1 cellular context compared by ENCODE assay signal in the genomic region with DNA sequence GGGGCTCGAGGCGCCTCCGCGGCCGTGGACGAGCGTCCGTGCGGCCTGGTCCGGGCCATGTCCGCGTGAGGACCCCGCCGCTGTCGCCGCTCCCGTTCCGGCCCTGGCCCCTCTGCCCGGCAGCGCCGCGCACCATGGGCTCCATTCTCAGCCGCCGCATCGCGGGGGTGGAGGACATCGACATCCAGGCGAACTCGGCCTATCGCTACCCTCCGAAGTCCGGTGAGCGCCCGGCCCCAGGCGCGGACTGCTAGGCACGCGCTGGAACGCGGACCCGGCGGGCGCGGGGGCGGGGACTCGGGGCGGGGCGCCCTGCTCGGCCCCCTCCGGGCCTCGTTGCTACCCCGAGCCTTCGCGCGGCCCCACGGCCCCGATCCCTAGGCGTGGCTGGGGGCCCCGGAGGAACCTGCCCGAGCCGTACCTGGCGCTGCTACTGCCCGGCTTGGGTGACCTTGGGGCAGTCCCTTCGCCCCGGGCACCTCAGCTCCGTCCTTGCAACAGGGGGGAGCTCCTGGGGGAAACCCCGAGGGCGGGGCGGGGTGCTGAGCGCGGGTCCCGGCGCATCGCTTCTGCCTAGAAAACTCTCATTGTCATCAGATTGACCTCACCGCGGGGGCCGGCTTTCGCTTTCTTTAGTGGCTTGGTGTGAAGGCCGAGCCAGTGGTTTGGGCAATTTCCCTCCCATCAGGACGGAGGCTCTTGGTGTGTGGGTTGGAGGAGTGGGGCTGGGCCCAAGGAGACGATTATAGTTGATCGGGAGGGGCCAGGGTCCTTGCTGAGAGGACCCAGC.
TF ChIP-seq lines count a peak whose summit lies in the region.

No MANE protein-coding gene starts in this region.

TF ChIP-seq in HepG2, 621 proteins besides CTCF, POLR2A, EP300 and RAD21 (continued from another document and continues in another):
- no peak for TF ChIP-seq E2F2 (CRISPR knock-in tag; IDR thresholded peaks at IDR 0.05; ENCODE audit: borderline replicate concordance)
- TF ChIP-seq EEA1 (CRISPR knock-in tag; IDR thresholded peaks at IDR 0.05; ENCODE audit: borderline replicate concordance) = peak; percentile 84; the same call in 1 of the 2 replicates
- 0 out of 2 replicates have a peak, but pooled peaks have one; percentile 10 for TF ChIP-seq ZBTB42 (CRISPR knock-in tag; IDR thresholded peaks at IDR 0.05)
- TF ChIP-seq SOX13 (IDR thresholded peaks at IDR 0.05) = no peak
- no peak for TF ChIP-seq SOX13 (CRISPR knock-in tag; conservative IDR thresholded peaks at IDR 0.05 in 1 of 2, IDR thresholded peaks at IDR 0.05 in 1 of 2)
- no peak for TF ChIP-seq RXRB (CRISPR knock-in tag; IDR thresholded peaks at IDR 0.05; ENCODE audit: borderline replicate concordance)
- no peak for TF ChIP-seq IKZF1 (IDR thresholded peaks at IDR 0.05)
- no peak for TF ChIP-seq ZBTB4 (CRISPR knock-in tag; IDR thresholded peaks at IDR 0.05; ENCODE audit: borderline replicate concordance)
- no peak for TF ChIP-seq THAP9 (CRISPR knock-in tag; IDR thresholded peaks at IDR 0.05; ENCODE audit: borderline replicate concordance)
- TF ChIP-seq NR1H2 (CRISPR knock-in tag; IDR thresholded peaks at IDR 0.05; ENCODE audit: borderline replicate concordance, low read depth) = peak; percentile 82; the same call in 1 of the 2 replicates
- TF ChIP-seq NBN (conservative IDR thresholded peaks at IDR 0.05) = no peak
- no peak for TF ChIP-seq KDM1A (CRISPR knock-in tag; IDR thresholded peaks at IDR 0.05)
- no peak; the same call in 1 of the 2 replicates for TF ChIP-seq ZNF749 (CRISPR knock-in tag; IDR thresholded peaks at IDR 0.05; ENCODE audit: borderline replicate concordance)
- TF ChIP-seq ZNF878 (CRISPR knock-in tag; IDR thresholded peaks at IDR 0.05) = no peak
- no peak for TF ChIP-seq CAMTA2 (CRISPR knock-in tag; IDR thresholded peaks at IDR 0.05; ENCODE audit: borderline replicate concordance)
- no peak; the same call in 1 of the 2 replicates for TF ChIP-seq ZNF672 (CRISPR knock-in tag; IDR thresholded peaks at IDR 0.05)
- TF ChIP-seq, protein P1, sequence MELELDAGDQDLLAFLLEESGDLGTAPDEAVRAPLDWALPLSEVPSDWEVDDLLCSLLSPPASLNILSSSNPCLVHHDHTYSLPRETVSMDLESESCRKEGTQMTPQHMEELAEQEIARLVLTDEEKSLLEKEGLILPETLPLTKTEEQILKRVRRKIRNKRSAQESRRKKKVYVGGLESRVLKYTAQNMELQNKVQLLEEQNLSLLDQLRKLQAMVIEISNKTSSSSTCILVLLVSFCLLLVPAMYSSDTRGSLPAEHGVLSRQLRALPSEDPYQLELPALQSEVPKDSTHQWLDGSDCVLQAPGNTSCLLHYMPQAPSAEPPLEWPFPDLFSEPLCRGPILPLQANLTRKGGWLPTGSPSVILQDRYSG (CRISPR knock-in tag; IDR thresholded peaks at IDR 0.05) = no peak
- TF ChIP-seq MED8 (CRISPR knock-in tag; IDR thresholded peaks at IDR 0.05; ENCODE audit: insufficient replicate concordance) = no peak
- no peak; the same call in 1 of the 2 replicates for TF ChIP-seq TGIF2 (CRISPR knock-in tag; IDR thresholded peaks at IDR 0.05)
- no peak; the same call in 1 of the 2 replicates for TF ChIP-seq THAP11 (CRISPR knock-in tag; IDR thresholded peaks at IDR 0.05)
- TF ChIP-seq ZNF746 (CRISPR knock-in tag; IDR thresholded peaks at IDR 0.05) = no peak
- TF ChIP-seq ZNF256 (CRISPR knock-in tag; conservative IDR thresholded peaks at IDR 0.05) = no peak
- no peak for TF ChIP-seq REST (IDR thresholded peaks at IDR 0.05; ENCODE audit: borderline replicate concordance in 1 of 2, low read depth in 1 of 2, low read length in 2 of 2)
- no peak for TF ChIP-seq KDM4B (CRISPR knock-in tag; IDR thresholded peaks at IDR 0.05)
- TF ChIP-seq CBX2 (IDR thresholded peaks at IDR 0.05; ENCODE audit: low read depth, low read length) = no peak
- no peak for TF ChIP-seq CBX2 (CRISPR knock-in tag; IDR thresholded peaks at IDR 0.05; ENCODE audit: low read depth)
- TF ChIP-seq ZNF780A (CRISPR knock-in tag; IDR thresholded peaks at IDR 0.05) = no peak
- TF ChIP-seq ZEB1 (IDR thresholded peaks at IDR 0.05; ENCODE audit: insufficient replicate concordance, low read depth) = peak; percentile 29
- peak; percentile 80; the same call in 1 of the 2 replicates for TF ChIP-seq YEATS4 (CRISPR knock-in tag; IDR thresholded peaks at IDR 0.05; ENCODE audit: borderline replicate concordance)
- peak; percentile 67; the same call in 1 of the 2 replicates for TF ChIP-seq ZNF768 (CRISPR knock-in tag; IDR thresholded peaks at IDR 0.05)
- TF ChIP-seq SKI (IDR thresholded peaks at IDR 0.05; ENCODE audit: partially characterized antibody) = no peak
- peak; percentile 100 for TF ChIP-seq ZFY (CRISPR knock-in tag; IDR thresholded peaks at IDR 0.05)
- TF ChIP-seq, protein P2, sequence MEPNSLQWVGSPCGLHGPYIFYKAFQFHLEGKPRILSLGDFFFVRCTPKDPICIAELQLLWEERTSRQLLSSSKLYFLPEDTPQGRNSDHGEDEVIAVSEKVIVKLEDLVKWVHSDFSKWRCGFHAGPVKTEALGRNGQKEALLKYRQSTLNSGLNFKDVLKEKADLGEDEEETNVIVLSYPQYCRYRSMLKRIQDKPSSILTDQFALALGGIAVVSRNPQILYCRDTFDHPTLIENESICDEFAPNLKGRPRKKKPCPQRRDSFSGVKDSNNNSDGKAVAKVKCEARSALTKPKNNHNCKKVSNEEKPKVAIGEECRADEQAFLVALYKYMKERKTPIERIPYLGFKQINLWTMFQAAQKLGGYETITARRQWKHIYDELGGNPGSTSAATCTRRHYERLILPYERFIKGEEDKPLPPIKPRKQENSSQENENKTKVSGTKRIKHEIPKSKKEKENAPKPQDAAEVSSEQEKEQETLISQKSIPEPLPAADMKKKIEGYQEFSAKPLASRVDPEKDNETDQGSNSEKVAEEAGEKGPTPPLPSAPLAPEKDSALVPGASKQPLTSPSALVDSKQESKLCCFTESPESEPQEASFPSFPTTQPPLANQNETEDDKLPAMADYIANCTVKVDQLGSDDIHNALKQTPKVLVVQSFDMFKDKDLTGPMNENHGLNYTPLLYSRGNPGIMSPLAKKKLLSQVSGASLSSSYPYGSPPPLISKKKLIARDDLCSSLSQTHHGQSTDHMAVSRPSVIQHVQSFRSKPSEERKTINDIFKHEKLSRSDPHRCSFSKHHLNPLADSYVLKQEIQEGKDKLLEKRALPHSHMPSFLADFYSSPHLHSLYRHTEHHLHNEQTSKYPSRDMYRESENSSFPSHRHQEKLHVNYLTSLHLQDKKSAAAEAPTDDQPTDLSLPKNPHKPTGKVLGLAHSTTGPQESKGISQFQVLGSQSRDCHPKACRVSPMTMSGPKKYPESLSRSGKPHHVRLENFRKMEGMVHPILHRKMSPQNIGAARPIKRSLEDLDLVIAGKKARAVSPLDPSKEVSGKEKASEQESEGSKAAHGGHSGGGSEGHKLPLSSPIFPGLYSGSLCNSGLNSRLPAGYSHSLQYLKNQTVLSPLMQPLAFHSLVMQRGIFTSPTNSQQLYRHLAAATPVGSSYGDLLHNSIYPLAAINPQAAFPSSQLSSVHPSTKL (CRISPR knock-in tag; IDR thresholded peaks at IDR 0.05) = no peak
- no peak for TF ChIP-seq NFRKB (IDR thresholded peaks at IDR 0.05)
- TF ChIP-seq ZNF557 (CRISPR knock-in tag; IDR thresholded peaks at IDR 0.05) = no peak
- TF ChIP-seq ONECUT2 (CRISPR knock-in tag; IDR thresholded peaks at IDR 0.05) = peak; percentile 34; the same call in 1 of the 2 replicates
- no peak for TF ChIP-seq NFYB (CRISPR knock-in tag; IDR thresholded peaks at IDR 0.05)
- TF ChIP-seq HMG20B (CRISPR knock-in tag; conservative IDR thresholded peaks at IDR 0.05) = no peak
- TF ChIP-seq, protein P3, sequence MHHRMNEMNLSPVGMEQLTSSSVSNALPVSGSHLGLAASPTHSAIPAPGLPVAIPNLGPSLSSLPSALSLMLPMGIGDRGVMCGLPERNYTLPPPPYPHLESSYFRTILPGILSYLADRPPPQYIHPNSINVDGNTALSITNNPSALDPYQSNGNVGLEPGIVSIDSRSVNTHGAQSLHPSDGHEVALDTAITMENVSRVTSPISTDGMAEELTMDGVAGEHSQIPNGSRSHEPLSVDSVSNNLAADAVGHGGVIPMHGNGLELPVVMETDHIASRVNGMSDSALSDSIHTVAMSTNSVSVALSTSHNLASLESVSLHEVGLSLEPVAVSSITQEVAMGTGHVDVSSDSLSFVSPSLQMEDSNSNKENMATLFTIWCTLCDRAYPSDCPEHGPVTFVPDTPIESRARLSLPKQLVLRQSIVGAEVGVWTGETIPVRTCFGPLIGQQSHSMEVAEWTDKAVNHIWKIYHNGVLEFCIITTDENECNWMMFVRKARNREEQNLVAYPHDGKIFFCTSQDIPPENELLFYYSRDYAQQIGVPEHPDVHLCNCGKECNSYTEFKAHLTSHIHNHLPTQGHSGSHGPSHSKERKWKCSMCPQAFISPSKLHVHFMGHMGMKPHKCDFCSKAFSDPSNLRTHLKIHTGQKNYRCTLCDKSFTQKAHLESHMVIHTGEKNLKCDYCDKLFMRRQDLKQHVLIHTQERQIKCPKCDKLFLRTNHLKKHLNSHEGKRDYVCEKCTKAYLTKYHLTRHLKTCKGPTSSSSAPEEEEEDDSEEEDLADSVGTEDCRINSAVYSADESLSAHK (CRISPR knock-in tag; IDR thresholded peaks at IDR 0.05; ENCODE audit: borderline replicate concordance) = no peak
- TF ChIP-seq ZNF460 (CRISPR knock-in tag; IDR thresholded peaks at IDR 0.05; ENCODE audit: borderline replicate concordance) = no peak
- TF ChIP-seq ZNF720 (CRISPR knock-in tag; IDR thresholded peaks at IDR 0.05) = no peak
- TF ChIP-seq ZNF556 (CRISPR knock-in tag; IDR thresholded peaks at IDR 0.05; ENCODE audit: borderline replicate concordance) = peak; percentile 84; the same call in 1 of the 2 replicates
- TF ChIP-seq NR2F6 (IDR thresholded peaks at IDR 0.05) = no peak
- no peak for TF ChIP-seq NR2F6 (CRISPR knock-in tag; IDR thresholded peaks at IDR 0.05)
